8 cellular contexts compared by ENCODE assay signal in genomic region chr19:18161691-18162039, GRCh38. TPM values are rescaled to one million over a fixed set of nuclear protein-coding genes. Genes with fewer than 3 reads are reported as not detected.
DNase-seq lines count a peak whose midpoint lies in the region; ATAC-seq and TF ChIP-seq lines count a peak whose summit lies in the region.

No MANE protein-coding gene starts in this region.

- peak; percentile 16; the same call in 1 of the 2 replicates for TF ChIP-seq CTCF in HFFc6 (IDR thresholded peaks at IDR 0.05)
- peak; percentile 9 for TF ChIP-seq CTCF in left ventricle myocardium inferior (IDR thresholded peaks at IDR 0.05; ENCODE audit: borderline replicate concordance)

- POLR2A ChIA-PET in activated CD4-positive, alpha-beta memory T cell treated with anti-CD3 and anti-CD28 coated beads, Interleukin-2, amount 10 ng/mL, durations not matched to agents 7 days and 5 days (lab: Charles Lee), result interaction anchor here (0.7 to 1.8 kb wide), 4 partner anchors 11 to 75 kb away, joined by 3 to 6 read pairs (median 5); partner anchors contain the start of genes IFI30 and IL12RB1

- peak overlapping the region; percentile 66 for H3K4me3 ChIP-seq in left ventricle myocardium inferior

- peaks cover 51% of the 10 kb centered on the region for H3K36me3 ChIP-seq in left ventricle myocardium inferior

- no peak overlapping the region for H3K4me3 Mint-ChIP-seq in HFFc6
- peak overlapping the region; percentile 7 for H3K4me3 Mint-ChIP-seq in activated CD4-positive, alpha-beta memory T cell treated with anti-CD3 and anti-CD28 coated beads, Interleukin-2, amount 10 ng/mL, durations not matched to agents 7 days and 5 days

- CTCF ChIA-PET in activated CD4-positive, alpha-beta memory T cell treated with anti-CD3 and anti-CD28 coated beads, Interleukin-2, amount 10 ng/mL, durations not matched to agents 7 days and 5 days (lab: Charles Lee), result interaction anchor here (0.7 to 2.8 kb wide), 5 partner anchors 9 to 63 kb away, joined by 3 to 9 read pairs (median 4); partner anchors contain the start of genes MPV17L2 and PIK3R2

- H3K27me3 Mint-ChIP-seq in HFFc6 (ENCODE audit: insufficient read depth), result no peaks in the 10 kb centered on the region
- no peaks in the 10 kb centered on the region for H3K27me3 Mint-ChIP-seq in activated CD4-positive, alpha-beta memory T cell treated with anti-CD3 and anti-CD28 coated beads, Interleukin-2, amount 10 ng/mL, durations not matched to agents 7 days and 5 days

- H3K36me3 Mint-ChIP-seq in HFFc6 (ENCODE audit: low read depth), result peaks cover 15% of the 10 kb centered on the region
- H3K36me3 Mint-ChIP-seq in activated CD4-positive, alpha-beta memory T cell treated with anti-CD3 and anti-CD28 coated beads, Interleukin-2, amount 10 ng/mL, durations not matched to agents 7 days and 5 days (ENCODE audit: low read depth), result peaks cover 9% of the 10 kb centered on the region

- H3K4me1 ChIP-seq in left ventricle myocardium inferior, result peaks cover 35% of the 10 kb centered on the region

- H3K4me1 Mint-ChIP-seq in HFFc6 (ENCODE audit: low read depth), result peaks cover 6% of the 10 kb centered on the region; the same call in 1 of the 2 replicates
- H3K4me1 Mint-ChIP-seq in activated CD4-positive, alpha-beta memory T cell treated with anti-CD3 and anti-CD28 coated beads, Interleukin-2, amount 10 ng/mL, durations not matched to agents 7 days and 5 days, result peaks cover 11% of the 10 kb centered on the region

- intact Hi-C loops in left ventricle myocardium inferior (cut with micrococcal nuclease), result no loop called here

- H3K27ac ChIP-seq in left ventricle myocardium inferior (replicated peaks), result peak overlapping the region; percentile 91

- peak; percentile 21 for ATAC-seq in stimulated activated naive CD8-positive, alpha-beta T cell treated with anti-CD3 and anti-CD28 coated beads, Interleukin-15, Interleukin-2, amounts not matched to agents 100 U/mL and 50 U/mL, for 24 hours
- no peak for ATAC-seq in GM21390 (IDR thresholded peaks at IDR 0.05; ENCODE audit: unreplicated experiment)

- H3K27ac Mint-ChIP-seq in HFFc6, result no peak overlapping the region
- H3K27ac Mint-ChIP-seq in activated CD4-positive, alpha-beta memory T cell treated with anti-CD3 and anti-CD28 coated beads, Interleukin-2, amount 10 ng/mL, durations not matched to agents 7 days and 5 days, result no peak overlapping the region

- H3K27me3 ChIP-seq in left ventricle myocardium inferior (ENCODE audit: low read depth), result no peaks in the 10 kb centered on the region

- no peaks in the 10 kb centered on the region for H3K9me3 ChIP-seq in left ventricle myocardium inferior (replicated peaks)

- no peak for DNase-seq in HFFc6
- DNase-seq in activated CD4-positive, alpha-beta memory T cell treated with anti-CD3 and anti-CD28 coated beads, Interleukin-2, amount 10 ng/mL, durations not matched to agents 7 days and 5 days, result no peak
- no peak for DNase-seq in left ventricle myocardium inferior
- no peak for DNase-seq in stimulated activated naive CD8-positive, alpha-beta T cell treated with anti-CD3 and anti-CD28 coated beads, Interleukin-15, Interleukin-2, amounts not matched to agents 100 U/mL and 50 U/mL, for 24 hours
- no peak for DNase-seq in NCI-H774 (lab: John Stamatoyannopoulos, UW)
- DNase-seq in cortex of kidney (lab: John Stamatoyannopoulos, UW), result no peak
- no peak for DNase-seq in pons (ENCODE audit: low spot score)

- no peaks in the 10 kb centered on the region for H3K9me3 Mint-ChIP-seq in HFFc6
- H3K9me3 Mint-ChIP-seq in activated CD4-positive, alpha-beta memory T cell treated with anti-CD3 and anti-CD28 coated beads, Interleukin-2, amount 10 ng/mL, durations not matched to agents 7 days and 5 days, result no peaks in the 10 kb centered on the region

RNA-seq across cellular contexts. Expression of gene PIK3R2, which starts 8.7 kb away (rescaled TPM):
- 10 to 100 TPM; 51.9 to 66.1 (median 56.0) TPM for total RNA-seq in HFFc6 (2021; fragmentation: NEBNext Ultra II Directional; extraction: Animal tissue kit (Norgen Biotek cat#: 25700))
- 10 to 100 TPM; 10.9 to 11.3 TPM for total RNA-seq in activated CD4-positive, alpha-beta memory T cell treated with anti-CD3 and anti-CD28 coated beads, Interleukin-2, amount 10 ng/mL, durations not matched to agents 7 days and 5 days
- total RNA-seq in left ventricle myocardium inferior, result 28.0 TPM

RNA-seq across cellular contexts. Expression of gene IFI30, which starts 11.9 kb away (rescaled TPM):
- total RNA-seq in HFFc6 (2021; fragmentation: NEBNext Ultra II Directional; extraction: Animal tissue kit (Norgen Biotek cat#: 25700)), result 1 to 10 TPM; 4.9 to 9.0 (median 6.0) TPM
- 10 to 100 TPM; 48.0 to 55.6 TPM for total RNA-seq in activated CD4-positive, alpha-beta memory T cell treated with anti-CD3 and anti-CD28 coated beads, Interleukin-2, amount 10 ng/mL, durations not matched to agents 7 days and 5 days
- total RNA-seq in left ventricle myocardium inferior, result 23.3 TPM

RNA-seq across cellular contexts. Expression of gene MPV17L2, which starts 31.4 kb away (rescaled TPM):
- 10 to 100 TPM in 5 of 6 experiments, 1 to 10 TPM in 1; 9.7 to 14.9 (median 13.1) TPM for total RNA-seq in HFFc6 (2021; fragmentation: NEBNext Ultra II Directional; extraction: Animal tissue kit (Norgen Biotek cat#: 25700))
- total RNA-seq in activated CD4-positive, alpha-beta memory T cell treated with anti-CD3 and anti-CD28 coated beads, Interleukin-2, amount 10 ng/mL, durations not matched to agents 7 days and 5 days, result 1 to 10 TPM; 6.2 to 6.3 TPM
- 12.5 TPM for total RNA-seq in left ventricle myocardium inferior

RNA-seq across cellular contexts. Expression of gene RAB3A, which starts 42.2 kb away (rescaled TPM):
- 1 to 10 TPM; 6.1 to 9.0 (median 7.3) TPM for total RNA-seq in HFFc6 (2021; fragmentation: NEBNext Ultra II Directional; extraction: Animal tissue kit (Norgen Biotek cat#: 25700))
- 1 to 10 TPM; 3.7 to 5.3 TPM for total RNA-seq in activated CD4-positive, alpha-beta memory T cell treated with anti-CD3 and anti-CD28 coated beads, Interleukin-2, amount 10 ng/mL, durations not matched to agents 7 days and 5 days
- total RNA-seq in left ventricle myocardium inferior, result 37.4 TPM
